In genomic region chr5:132238169-132238744, GRCh38 we compare ENCODE assay signal across 8 cellular contexts. TPM values are rescaled to one million over a fixed set of nuclear protein-coding genes. Genes with fewer than 3 reads are reported as not detected.
DNase-seq lines count a peak whose midpoint lies in the region; ATAC-seq, FAIRE-seq and TF ChIP-seq lines count a peak whose summit lies in the region.

No MANE protein-coding gene starts in this region.

- peaks cover 15% of the 10 kb centered on the region for H3F3A ChIP-seq in smooth muscle cell (ENCODE audit: low read depth)

- intact Hi-C loops in left ventricle myocardium superior (cut with micrococcal nuclease), result no loop called here

- peak overlapping the region; percentile 6 for H3K9ac ChIP-seq in smooth muscle cell (ENCODE audit: low read depth)

- peak; percentile 55 for ATAC-seq in GM19324 (IDR thresholded peaks at IDR 0.05; ENCODE audit: low FRiP score, unreplicated experiment)
- ATAC-seq in SK-N-SH treated with all-trans-retinoic acid at 6 μM for 48 hours, result peak; percentile 96
- peak; percentile 64 to 71 for ATAC-seq in activated naive CD4-positive, alpha-beta T cell treated with anti-CD3 and anti-CD28 coated beads, Interleukin-2, amount 50 U/mL, for 72 hours
- ATAC-seq in left ventricle myocardium superior, result peak; percentile 82

- peak overlapping the region; percentile 87 for H3K27ac ChIP-seq in smooth muscle cell (ENCODE audit: low read depth)

- peak overlapping the region; percentile 53 for H3K4me2 ChIP-seq in smooth muscle cell

- WGBS in smooth muscle cell (ENCODE audit: low lambda C conversion rate), result 45% methylated on average over 1 of the region's 1 CpG

- H3K27me3 ChIP-seq in smooth muscle cell (ENCODE audit: low read depth), result no peaks in the 10 kb centered on the region

- peak in 8 of 14 donors; percentile 12 to 45 (median 24) for DNase-seq in C1 segment of cervical spinal cord (lab: John Stamatoyannopoulos, UW)
- peak; percentile 42 for DNase-seq in HuH-7.5 (ENCODE audit: low spot score)
- DNase-seq in activated naive CD4-positive, alpha-beta T cell treated with anti-CD3 and anti-CD28 coated beads, Interleukin-2, amount 50 U/mL, for 72 hours (ENCODE audit: low spot score in 2 of 2), result peak; percentile 68 to 85
- peak; percentile 72 for DNase-seq in left ventricle myocardium superior
- peak; percentile 45 for DNase-seq in smooth muscle cell (lab: John Stamatoyannopoulos, UW; ENCODE audit: unreplicated experiment)
- no peak for DNase-seq in frontal cortex (ENCODE audit: low spot score in 2 of 2)

- no peaks in the 10 kb centered on the region for H3K36me3 ChIP-seq in smooth muscle cell (ENCODE audit: low read depth)

- H4K20me1 ChIP-seq in smooth muscle cell (ENCODE audit: low read depth), result no peaks in the 10 kb centered on the region

- peaks cover 6 to 7% of the 10 kb centered on the region in 2 donors for H3K36me3 Mint-ChIP-seq in activated naive CD4-positive, alpha-beta T cell treated with anti-CD3 and anti-CD28 coated beads, Interleukin-2, amount 50 U/mL, for 72 hours

- H3K27ac Mint-ChIP-seq in activated naive CD4-positive, alpha-beta T cell treated with anti-CD3 and anti-CD28 coated beads, Interleukin-2, amount 50 U/mL, for 72 hours, result no peak overlapping the region

- H3K9me3 ChIP-seq in smooth muscle cell (replicated peaks; ENCODE audit: low read depth), result no peaks in the 10 kb centered on the region

- no peak overlapping the region for H2AFZ ChIP-seq in smooth muscle cell (ENCODE audit: low read depth)

- H3K9me3 Mint-ChIP-seq in activated naive CD4-positive, alpha-beta T cell treated with anti-CD3 and anti-CD28 coated beads, Interleukin-2, amount 50 U/mL, for 72 hours, result peaks cover 0 to 5% of the 10 kb centered on the region in 2 donors

- peaks cover 3% of the 10 kb centered on the region for H3K4me1 ChIP-seq in smooth muscle cell (ENCODE audit: low read depth)

- no peak overlapping the region for H3K4me3 ChIP-seq in smooth muscle cell

- no peaks in the 10 kb centered on the region for H3K79me2 ChIP-seq in smooth muscle cell (ENCODE audit: low read depth)

- TF ChIP-seq CTCF in smooth muscle cell (IDR thresholded peaks at IDR 0.05; ENCODE audit: borderline replicate concordance, insufficient read depth, poor library complexity, severe bottlenecking), result peak; percentile 77

- FAIRE-seq in frontal cortex (lab: Jason Lieb, UNC), result no peak

TF ChIP-seq in SK-N-SH treated with all-trans-retinoic acid at 6 μM for 48 hours, 23 proteins besides CTCF, POLR2A, EP300 and RAD21:
- TF ChIP-seq CSRNP3 (CRISPR knock-in tag; IDR thresholded peaks at IDR 0.05) (no peak), ZNF565 (CRISPR knock-in tag; conservative IDR thresholded peaks at IDR 0.05; ENCODE audit: low read depth) (no peak), RARB (CRISPR knock-in tag; IDR thresholded peaks at IDR 0.05) (no peak), ZNF8 (CRISPR knock-in tag; IDR thresholded peaks at IDR 0.05) (no peak), ESRRG (CRISPR knock-in tag; IDR thresholded peaks at IDR 0.05) (no peak), PATZ1 (CRISPR knock-in tag; IDR thresholded peaks at IDR 0.05; ENCODE audit: borderline replicate concordance) (no peak), GLIS3 (CRISPR knock-in tag; IDR thresholded peaks at IDR 0.05) (no peak), ZC3H10 (CRISPR knock-in tag; IDR thresholded peaks at IDR 0.05) (no peak), ZFP3 (CRISPR knock-in tag; IDR thresholded peaks at IDR 0.05) (no peak), ZFP30 (CRISPR knock-in tag; IDR thresholded peaks at IDR 0.05) (no peak), SNAI2 (CRISPR knock-in tag; IDR thresholded peaks at IDR 0.05) (no peak), PPARA (CRISPR knock-in tag; IDR thresholded peaks at IDR 0.05; ENCODE audit: borderline replicate concordance) (no peak)

RNA-seq across cellular contexts. Expression of gene P4HA2, which starts 10.6 kb away (rescaled TPM):
- total RNA-seq in activated naive CD4-positive, alpha-beta T cell treated with anti-CD3 and anti-CD28 coated beads, Interleukin-2, amount 50 U/mL, for 72 hours, result 10 to 100 TPM in 1 of 2 donors, under 1 TPM in 1; 0.91 to 21.6 TPM
- total RNA-seq in left ventricle myocardium superior (78.4 TPM), smooth muscle cell (352 and 482 TPM in 2 replicates), frontal cortex (13.9 TPM)
- 500 and 707 TPM in 2 replicates for polyA plus RNA-seq in smooth muscle cell

RNA-seq across cellular contexts. Expression of gene PDLIM4, which starts 19.2 kb away (rescaled TPM):
- total RNA-seq in activated naive CD4-positive, alpha-beta T cell treated with anti-CD3 and anti-CD28 coated beads, Interleukin-2, amount 50 U/mL, for 72 hours, result not detected
- total RNA-seq in left ventricle myocardium superior (3.8 TPM), smooth muscle cell (77.4 and 93.8 TPM in 2 replicates), frontal cortex (2.0 TPM)
- polyA plus RNA-seq in smooth muscle cell, result 275 and 338 TPM in 2 replicates

RNA-seq across cellular contexts. Expression of gene SLC22A4, which starts 55.9 kb away (rescaled TPM):
- 1 to 10 TPM; 1.5 to 1.9 TPM for total RNA-seq in activated naive CD4-positive, alpha-beta T cell treated with anti-CD3 and anti-CD28 coated beads, Interleukin-2, amount 50 U/mL, for 72 hours
- total RNA-seq in left ventricle myocardium superior (1.6 TPM), smooth muscle cell (0.45 and 3.8 TPM in 2 replicates), frontal cortex (1.6 TPM)
- polyA plus RNA-seq in smooth muscle cell, result 1.3 and 3.1 TPM in 2 replicates

Comparison
In these comparisons a context has a peak if more than half of its experiments do, and no peak if none do; other contexts are left out.
1. DNase-seq: peak in C1 segment of cervical spinal cord (8 of 14), HuH-7.5 (single experiment), activated naive CD4-positive, alpha-beta T cell treated with anti-CD3 and anti-CD28 coated beads, Interleukin-2, amount 50 U/mL, for 72 hours (2 of 2), left ventricle myocardium superior (single experiment) and smooth muscle cell (single experiment); none in frontal cortex (0 of 2).
2. RNA of gene PDLIM4, which starts 19.2 kb away (total RNA-seq): 77.4 to 93.8 TPM in smooth muscle cell; 3.8 TPM in left ventricle myocardium superior (single experiment), 2.0 TPM in frontal cortex (single experiment) and not detected in activated naive CD4-positive, alpha-beta T cell treated with anti-CD3 and anti-CD28 coated beads, Interleukin-2, amount 50 U/mL, for 72 hours; every median in the first group is over 10 times any median in the second.
3. Peak in every context shown above with its lines, with median percentiles within 50 percentile points of each other: ATAC-seq.